In genomic region chr11:8709777-8710176, GRCh38 we compare ENCODE assay signal across 11 cellular contexts. TPM values are rescaled to one million over a fixed set of nuclear protein-coding genes. Genes with fewer than 3 reads are reported as not detected.
DNase-seq lines count a peak whose midpoint lies in the region; ATAC-seq and TF ChIP-seq lines count a peak whose summit lies in the region.
"Had no signal": no experiment of that assay in that cellular context is flagged by ENCODE, and none has a peak within 500 bp of the region (broad histone marks: within the 10 kb centered on the region; RNA-seq: fewer than 3 reads in every experiment).

No MANE protein-coding gene starts in this region.

- peaks cover 45% of the 10 kb centered on the region for H3K36me3 Mint-ChIP-seq in osteocyte (ENCODE audit: unreplicated experiment)
- H3K36me3 Mint-ChIP-seq: CD4-positive, CD25-positive, alpha-beta regulatory T cell had no signal

- no peaks in the 10 kb centered on the region for H4K20me1 ChIP-seq in MM.1S (ENCODE audit: insufficient read depth, low read length)

- H3K27me3 ChIP-seq in esophagus muscularis mucosa (no peaks in the 10 kb centered on the region), tibial nerve (no peaks in the 10 kb centered on the region), MM.1S (replicated peaks; ENCODE audit: insufficient read depth, low read length) (no peaks in the 10 kb centered on the region)
- H3K27me3 ChIP-seq: brain microvascular endothelial cell had no signal

- ATAC-seq in GM19035 (IDR thresholded peaks at IDR 0.05; ENCODE audit: unreplicated experiment): no peak
- no peak for ATAC-seq in GM18520 (IDR thresholded peaks at IDR 0.05; ENCODE audit: unreplicated experiment)
- ATAC-seq: activated T-helper 17 cell treated with anti-CD3 and anti-CD28 coated beads, Interleukin-2, amount 50 U/mL, for 72 hours had no signal

- no peaks in the 10 kb centered on the region for H3K9me2 ChIP-seq in MM.1S (replicated peaks; ENCODE audit: insufficient read depth, low read length)

- no peaks in the 10 kb centered on the region for H3F3A ChIP-seq in MM.1S (ENCODE audit: insufficient read depth, low read length)

- no peak for TF ChIP-seq CTCF in esophagus muscularis mucosa (IDR thresholded peaks at IDR 0.05)
- no peak for TF ChIP-seq CTCF in osteocyte (IDR thresholded peaks at IDR 0.05)
- no peak for TF ChIP-seq CTCF in tibial nerve (IDR thresholded peaks at IDR 0.05)
- TF ChIP-seq CTCF in MM.1S (IDR thresholded peaks at IDR 0.05; ENCODE audit: low read length): no peak

- DNase-seq in esophagus muscularis mucosa (ENCODE audit: extremely low spot score) (no peak), osteocyte (ENCODE audit: extremely low spot score, unreplicated experiment) (no peak), tibial nerve (ENCODE audit: low spot score in 2 of 2) (no peak), MM.1S (no peak)
- DNase-seq: activated CD4-positive, alpha-beta memory T cell treated with anti-CD3 and anti-CD28 coated beads, Interleukin-2, amount 10 ng/mL, durations not matched to agents 7 days and 5 days; brain microvascular endothelial cell; CD4-positive, CD25-positive, alpha-beta regulatory T cell had no signal

- H3K9ac ChIP-seq in MM.1S (ENCODE audit: low read length): no peak overlapping the region

- no peaks in the 10 kb centered on the region for H3K9me3 ChIP-seq in esophagus muscularis mucosa
- H3K9me3 ChIP-seq in tibial nerve: no peaks in the 10 kb centered on the region
- no peaks in the 10 kb centered on the region for H3K9me3 ChIP-seq in MM.1S (replicated peaks; ENCODE audit: insufficient read depth, low read length)

- peaks cover 5 to 65% (median 52%) of the 10 kb centered on the region in 4 donors for H3K36me3 ChIP-seq in esophagus muscularis mucosa
- H3K36me3 ChIP-seq in tibial nerve: peaks cover 0 to 79% (median 0%) of the 10 kb centered on the region in 3 donors
- H3K36me3 ChIP-seq in MM.1S (replicated peaks; ENCODE audit: insufficient read depth, low read length): no peaks in the 10 kb centered on the region

- H3K27ac Mint-ChIP-seq in osteocyte (ENCODE audit: unreplicated experiment): peak overlapping the region; percentile 84
- H3K27ac Mint-ChIP-seq: activated CD4-positive, alpha-beta memory T cell treated with anti-CD3 and anti-CD28 coated beads, Interleukin-2, amount 10 ng/mL, durations not matched to agents 7 days and 5 days; activated T-helper 17 cell treated with anti-CD3 and anti-CD28 coated beads, Interleukin-2, amount 50 U/mL, for 72 hours had no signal

- H3K79me2 ChIP-seq in MM.1S (ENCODE audit: low read length): no peaks in the 10 kb centered on the region

- WGBS in esophagus muscularis mucosa: 75% methylated on average over 4 of the region's 4 CpGs
- WGBS in tibial nerve, 2 donors: 85 to 89% methylated on average over 4 of the region's 4 CpGs

- H3K27ac ChIP-seq in angular gyrus (ENCODE audit: low read depth, low read length) (peak overlapping the region; percentile 59), esophagus muscularis mucosa (replicated peaks in 1 of 4) (peak overlapping the region; percentile 90 to 97 (median 93)), tibial nerve (peak overlapping the region; percentile 77 to 93 (median 86)), MM.1S (ENCODE audit: low read length) (no peak overlapping the region)
- H3K27ac ChIP-seq: brain microvascular endothelial cell had no signal

- peaks cover 22% of the 10 kb centered on the region for H3K4me1 Mint-ChIP-seq in osteocyte (ENCODE audit: unreplicated experiment)
- H3K4me1 Mint-ChIP-seq: activated T-helper 17 cell treated with anti-CD3 and anti-CD28 coated beads, Interleukin-2, amount 50 U/mL, for 72 hours had no signal

- no peak for TF ChIP-seq EP300 in esophagus muscularis mucosa (IDR thresholded peaks at IDR 0.05)
- TF ChIP-seq EP300 in tibial nerve (IDR thresholded peaks at IDR 0.05): no peak

- H3K9me3 Mint-ChIP-seq in osteocyte (ENCODE audit: unreplicated experiment): no peaks in the 10 kb centered on the region
- H3K9me3 Mint-ChIP-seq: activated CD4-positive, alpha-beta memory T cell treated with anti-CD3 and anti-CD28 coated beads, Interleukin-2, amount 10 ng/mL, durations not matched to agents 7 days and 5 days; activated T-helper 17 cell treated with anti-CD3 and anti-CD28 coated beads, Interleukin-2, amount 50 U/mL, for 72 hours had no signal

- no peak overlapping the region for H3K4me3 ChIP-seq in esophagus muscularis mucosa
- no peak overlapping the region for H3K4me3 ChIP-seq in tibial nerve
- no peak overlapping the region for H3K4me3 ChIP-seq in MM.1S (ENCODE audit: low read length)

- TF ChIP-seq POLR2A in esophagus muscularis mucosa (IDR thresholded peaks at IDR 0.05; ENCODE audit: low read depth): no peak
- TF ChIP-seq POLR2A in tibial nerve (IDR thresholded peaks at IDR 0.05): no peak

- no peak overlapping the region for H2AFZ ChIP-seq in MM.1S (ENCODE audit: low read length)

- no peak overlapping the region for H3K4me2 ChIP-seq in MM.1S (ENCODE audit: low read depth, low read length)

- no peak overlapping the region for H3K4me3 Mint-ChIP-seq in osteocyte (ENCODE audit: unreplicated experiment)
- H3K4me3 Mint-ChIP-seq: activated CD4-positive, alpha-beta memory T cell treated with anti-CD3 and anti-CD28 coated beads, Interleukin-2, amount 10 ng/mL, durations not matched to agents 7 days and 5 days; activated T-helper 17 cell treated with anti-CD3 and anti-CD28 coated beads, Interleukin-2, amount 50 U/mL, for 72 hours; CD4-positive, CD25-positive, alpha-beta regulatory T cell had no signal

- H3K27me3 Mint-ChIP-seq in osteocyte (ENCODE audit: unreplicated experiment): no peaks in the 10 kb centered on the region
- H3K27me3 Mint-ChIP-seq: activated CD4-positive, alpha-beta memory T cell treated with anti-CD3 and anti-CD28 coated beads, Interleukin-2, amount 10 ng/mL, durations not matched to agents 7 days and 5 days; CD4-positive, CD25-positive, alpha-beta regulatory T cell had no signal

- peaks cover 52 to 97% (median 92%) of the 10 kb centered on the region in 4 donors for H3K4me1 ChIP-seq in esophagus muscularis mucosa
- H3K4me1 ChIP-seq in tibial nerve: peaks cover 2 to 51% (median 22%) of the 10 kb centered on the region in 4 donors
- no peaks in the 10 kb centered on the region for H3K4me1 ChIP-seq in MM.1S (ENCODE audit: low read length)

- intact Hi-C loops in esophagus muscularis mucosa (cut with DNase I): loop anchor here (5.0 kb wide), 2 partner anchors 63 to 98 kb away; no protein-coding TSS in a partner anchor

RNA-seq across cellular contexts. Expression of gene RPL27A, which starts 27.2 kb away (rescaled TPM):
- total RNA-seq in esophagus muscularis mucosa (1,000 to 10,000 TPM in 1 of 4 donors, 100 to 1,000 TPM in 3; 665 to 1,629 (median 791) TPM), osteocyte (750 and 815 TPM in 2 replicates), tibial nerve (100 to 1,000 TPM; 800 to 945 (median 825) TPM)

RNA-seq across cellular contexts. Expression of gene TRIM66, which starts 27.3 kb away (rescaled TPM):
- total RNA-seq in esophagus muscularis mucosa (1 to 10 TPM; 2.2 to 5.4 (median 3.1) TPM), osteocyte (10.0 and 10.2 TPM in 2 replicates), tibial nerve (10 to 100 TPM in 3 of 4 donors, 1 to 10 TPM in 1; 7.1 to 26.5 (median 16.2) TPM)
